Comparison of ENCODE assay signal across 9 cellular contexts in genomic region chr1:27322569-27323116, GRCh38. TPM values are rescaled to one million over a fixed set of nuclear protein-coding genes. Genes with fewer than 3 reads are reported as not detected.
A peak's percentile ranks its signal among the peaks of the same experiment; 100 is the strongest.
DNase-seq lines count a peak whose midpoint lies in the region; ATAC-seq and TF ChIP-seq lines count a peak whose summit lies in the region.
"Had no signal": no experiment of that assay in that cellular context is flagged by ENCODE, and none has a peak within 500 bp of the region (broad histone marks: within the 10 kb centered on the region; RNA-seq: fewer than 3 reads in every experiment).

No MANE protein-coding gene starts in this region.

- ATAC-seq in GM19324 (IDR thresholded peaks at IDR 0.05; ENCODE audit: low FRiP score, unreplicated experiment) (peak; percentile 8), gastrocnemius medialis (no peak), GM19452 (IDR thresholded peaks at IDR 0.05; ENCODE audit: unreplicated experiment) (no peak)

- TF ChIP-seq CTCF in fibroblast of mammary gland (conservative IDR thresholded peaks at IDR 0.05; ENCODE audit: control insufficient read depth, insufficient read depth, low read depth, low read length) (no peak), gastrocnemius medialis (IDR thresholded peaks at IDR 0.05 in 4 of 5, conservative IDR thresholded peaks at IDR 0.05 in 1 of 5) (no peak)

- TF ChIP-seq POLR2A in gastrocnemius medialis (IDR thresholded peaks at IDR 0.05): no peak

- peaks cover 13% of the 10 kb centered on the region for H3K4me1 ChIP-seq in SJSA1 (replicated peaks)
- H3K4me1 ChIP-seq in gastrocnemius medialis: peaks cover 26 to 37% of the 10 kb centered on the region in 2 donors

- no peak for DNase-seq in SJSA1 (ENCODE audit: low read depth in 1 of 2, low spot score in 2 of 2)
- DNase-seq in fibroblast of mammary gland (ENCODE audit: low read depth): no peak
- DNase-seq in gastrocnemius medialis: no peak
- DNase-seq in activated CD4-positive, CD25-positive, alpha-beta regulatory T cell (lab: John Stamatoyannopoulos, UW): no peak
- DNase-seq in A172 (ENCODE audit: low spot score): no peak
- no peak for DNase-seq in GM03348 (ENCODE audit: low spot score)

- H3K4me3 ChIP-seq in SJSA1: peak overlapping the region; percentile 68
- H3K4me3 ChIP-seq in fibroblast of mammary gland (ENCODE audit: control insufficient read depth, low read depth, low read length): peak overlapping the region; percentile 99
- H3K4me3 ChIP-seq in gastrocnemius medialis: peak overlapping the region; percentile 85 to 100 (median 87)

- H3K27me3 ChIP-seq in SJSA1 (replicated peaks): no peaks in the 10 kb centered on the region
- H3K27me3 ChIP-seq in gastrocnemius medialis: peaks cover 15% of the 10 kb centered on the region in 3 donors

- intact Hi-C loops in gastrocnemius medialis (cut with DNase I; ENCODE audit: low total_unique reads): loop anchor here (2.0 to 10.0 kb wide), 3 partner anchors 42 to 405 kb away; partner anchors contain the start of genes AHDC1 and FAM76A

- H3K9me3 ChIP-seq in SJSA1 (replicated peaks): no peaks in the 10 kb centered on the region
- no peaks in the 10 kb centered on the region for H3K9me3 ChIP-seq in gastrocnemius medialis

- H3K27ac ChIP-seq in SJSA1 (peak overlapping the region; percentile 71), gastrocnemius medialis (peak overlapping the region; percentile 90 to 95 (median 92))

- in situ Hi-C loops in gastrocnemius medialis (cut with MboI; ENCODE audit: low sequenced_read_pairs in 4 of 4): no loop called here

- H3K36me3 ChIP-seq in SJSA1 (peaks cover 34% of the 10 kb centered on the region), gastrocnemius medialis (peaks cover 0 to 9% of the 10 kb centered on the region in 2 donors)

RNA-seq across cellular contexts. Expression of gene TMEM222, which starts 0.7 kb away (rescaled TPM):
- 26.7 and 39.3 TPM in 2 replicates for total RNA-seq in SJSA1 (2014; rRNA removed; shearing (Covaris generic))
- total RNA-seq in gastrocnemius medialis: 10 to 100 TPM; 16.5 to 21.9 (median 17.8) TPM
- total RNA-seq in A172 (2014; rRNA removed; shearing (Covaris generic)): 30.3 and 30.6 TPM in 2 replicates

RNA-seq across cellular contexts. Expression of gene SYTL1, which starts 19.2 kb away (rescaled TPM):
- 0.22 and 1.1 TPM in 2 replicates for total RNA-seq in SJSA1 (2014; rRNA removed; shearing (Covaris generic))
- under 1 TPM in 1 of 4 donors, not detected in 3; 0.66 TPM for total RNA-seq in gastrocnemius medialis
- total RNA-seq in A172 (2014; rRNA removed; shearing (Covaris generic)): 1.8 and 3.5 TPM in 2 replicates

RNA-seq across cellular contexts. Expression of gene MAP3K6, which starts 44.1 kb away (rescaled TPM):
- total RNA-seq in SJSA1 (2014; rRNA removed; shearing (Covaris generic)): 14.6 and 16.6 TPM in 2 replicates
- total RNA-seq in gastrocnemius medialis: 10 to 100 TPM; 16.5 to 29.1 (median 18.4) TPM
- total RNA-seq in A172 (2014; rRNA removed; shearing (Covaris generic)): 7.1 and 13.2 TPM in 2 replicates

RNA-seq across cellular contexts. Expression of gene FCN3, which starts 52.0 kb away (rescaled TPM):
- total RNA-seq in SJSA1 (2014; rRNA removed; shearing (Covaris generic)): not detected in 2 replicates
- total RNA-seq in gastrocnemius medialis: 10 to 100 TPM; 13.2 to 35.7 (median 19.3) TPM
- total RNA-seq in A172 (2014; rRNA removed; shearing (Covaris generic)): not detected in 2 replicates
- total RNA-seq: T-helper 1 cell treated with Interleukin-12 subunit alpha and Interleukin-12 subunit beta and Interleukin-4 antibody, amounts not matched to agents 30 ng/mL and 1 ng/mL, for 36 hours had no signal
